13 cellular contexts compared by ENCODE assay signal in genomic region chr7:37327288-37327687, GRCh38.
"Had no signal": no experiment of that assay in that cellular context is flagged by ENCODE, and none has a peak within 500 bp of the region (broad histone marks: within the 10 kb centered on the region; RNA-seq: fewer than 3 reads in every experiment).

No MANE protein-coding gene starts in this region.

- DNase-seq: activated CD4-positive, alpha-beta T cell treated with anti-CD3 and anti-CD28 coated beads for 48 hours; activated naive CD4-positive, alpha-beta T cell treated with anti-CD3 and anti-CD28 coated beads, Interleukin-2, amount 10 ng/mL, durations not matched to agents 7 days and 5 days; central memory CD4-positive, alpha-beta T cell; colonic mucosa; hippocampal formation; left ventricle myocardium inferior; natural killer cell; stimulated activated CD4-positive, alpha-beta T cell treated with anti-CD3 and anti-CD28 coated beads, Interleukin-12 subunit alpha, Interleukin-12 subunit beta, amount 100 ng/mL, for 4 hours; stimulated activated CD4-positive, alpha-beta T cell treated with anti-CD3 and anti-CD28 coated beads, Interleukin-2, amount 100 ng/mL, for 24 hours; tibial artery; WERI-Rb-1 had no signal

- H3K9me3 Mint-ChIP-seq: activated naive CD4-positive, alpha-beta T cell treated with anti-CD3 and anti-CD28 coated beads, Interleukin-2, amount 10 ng/mL, durations not matched to agents 7 days and 5 days; natural killer cell had no signal

- ATAC-seq: natural killer cell had no signal

- H3K27ac Mint-ChIP-seq: activated naive CD4-positive, alpha-beta T cell treated with anti-CD3 and anti-CD28 coated beads, Interleukin-2, amount 10 ng/mL, durations not matched to agents 7 days and 5 days; natural killer cell had no signal

- H3K4me3 Mint-ChIP-seq: activated naive CD4-positive, alpha-beta T cell treated with anti-CD3 and anti-CD28 coated beads, Interleukin-2, amount 10 ng/mL, durations not matched to agents 7 days and 5 days; brain; natural killer cell had no signal

- H3K27me3 Mint-ChIP-seq: activated naive CD4-positive, alpha-beta T cell treated with anti-CD3 and anti-CD28 coated beads, Interleukin-2, amount 10 ng/mL, durations not matched to agents 7 days and 5 days; brain had no signal

- FAIRE-seq: endometrium had no signal

- H3K36me3 Mint-ChIP-seq: natural killer cell had no signal
